Comparison of ENCODE assay signal across 16 cellular contexts in genomic region chr12:80193900-80194299, GRCh38.
"Had no signal": no experiment of that assay in that cellular context is flagged by ENCODE, and none has a peak within 500 bp of the region (broad histone marks: within the 10 kb centered on the region; RNA-seq: fewer than 3 reads in every experiment).

No MANE protein-coding gene starts in this region.

- H3K9me3 ChIP-seq: left lung, thoracic aorta had no signal

- H3K4me1 ChIP-seq: left lung had no signal

- H3K27ac ChIP-seq: left lung, thoracic aorta had no signal

- H3K27me3 ChIP-seq: left lung had no signal

- H3K36me3 ChIP-seq: left lung, thoracic aorta had no signal

- DNase-seq: activated CD4-positive, alpha-beta memory T cell treated with anti-CD3 and anti-CD28 coated beads, Interleukin-2, amount 10 ng/mL, durations not matched to agents 7 days and 5 days; activated CD4-positive, alpha-beta T cell treated with anti-CD3 and anti-CD28 coated beads for 1 hour; activated CD4-positive, alpha-beta T cell treated with anti-CD3 and anti-CD28 coated beads, Interleukin-2, amount 10 ng/mL, durations not matched to agents 7 days and 5 days; activated naive CD8-positive, alpha-beta T cell treated with anti-CD3 and anti-CD28 coated beads, Interleukin-2, amount 50 U/mL, for 24 hours; activated T-cell treated with anti-CD3 and anti-CD28 coated beads, Interleukin-2, amount 50 U/mL, for 48 hours; amygdala; caudate nucleus; cortex of kidney; left lung; naive B cell; right cardiac atrium; stimulated activated CD4-positive, alpha-beta T cell treated with anti-CD3 and anti-CD28 coated beads, Interleukin-2, amount 100 ng/mL, for 48 hours; T-helper 2 cell; trophoblast cell had no signal

- ATAC-seq: activated naive CD8-positive, alpha-beta T cell treated with anti-CD3 and anti-CD28 coated beads, Interleukin-2, amount 50 U/mL, for 24 hours; left lung; right cardiac atrium; WTC11 had no signal

- H3K4me3 ChIP-seq: left lung, thoracic aorta had no signal
